35 cellular contexts compared by ENCODE assay signal in the genomic region with DNA sequence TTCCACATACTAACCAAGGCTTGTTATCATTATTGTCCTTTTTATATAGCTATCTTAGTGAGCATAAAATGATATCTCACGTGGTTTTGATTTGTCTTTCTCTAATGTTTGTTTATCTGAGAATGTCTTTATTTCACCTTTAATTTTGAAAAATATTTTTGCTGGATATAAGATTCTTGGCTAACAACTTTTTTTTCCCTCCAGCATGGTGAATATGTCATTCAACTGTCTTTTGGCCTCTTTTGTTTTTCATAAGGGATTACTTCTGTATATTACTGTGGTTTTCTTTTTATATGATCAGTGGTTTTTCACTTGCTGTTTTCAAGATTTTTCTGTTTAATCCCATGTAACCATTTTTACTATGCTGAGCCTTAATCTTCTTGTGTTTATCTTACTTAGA.
"Had no signal": no experiment of that assay in that cellular context is flagged by ENCODE, and none has a peak within 500 bp of the region (broad histone marks: within the 10 kb centered on the region; RNA-seq: fewer than 3 reads in every experiment).

No MANE protein-coding gene starts in this region.

- H3K36me3 ChIP-seq: MG63 had no signal

- H3K27me3 ChIP-seq: MG63 had no signal

- H3K4me3 ChIP-seq: MG63 had no signal

- H3K9me3 ChIP-seq: MG63 had no signal

- DNase-seq: Karpas-422, Kasumi-1, MG63, MM.1S, MV-4-11, NCI-H1048, NCI-H1092, NCI-H1092 treated with DMSO at 0.1 percent for 48 hours, NCI-H1105, NCI-H1105 treated with DMSO at 0.1 percent for 48 hours, NCI-H1417, NCI-H1417 treated with DMSO at 0.1 percent for 48 hours, NCI-H1436, NCI-H1436 treated with DMSO at 0.1 percent for 48 hours, NCI-H146, NCI-H1694, NCI-H1694 treated with DMSO at 0.1 percent for 48 hours, NCI-H187, NCI-H187 treated with DMSO at 0.1 percent for 48 hours, NCI-H1930, NCI-H2029, NCI-H2029 treated with DMSO at 0.1 percent for 48 hours, NCI-H2081, NCI-H2081 treated with DMSO at 0.1 percent for 48 hours, NCI-H2107, NCI-H2171, NCI-H2171 treated with DMSO at 0.1 percent for 48 hours, NCI-H2227 treated with DMSO at 0.1 percent for 48 hours, NCI-H226, NCI-H345, NCI-H446, NCI-H446 treated with DMSO at 0.1 percent for 48 hours, NCI-H510A, NCI-H510A treated with DMSO at 0.1 percent for 48 hours, NCI-H524 had no signal
